Comparison of ENCODE assay signal across 28 cellular contexts in genomic region chr22:49448546-49448945, GRCh38.
DNase-seq lines count a peak whose midpoint lies in the region; ATAC-seq and TF ChIP-seq lines count a peak whose summit lies in the region.
"Had no signal": no experiment of that assay in that cellular context is flagged by ENCODE, and none has a peak within 500 bp of the region (broad histone marks: within the 10 kb centered on the region; RNA-seq: fewer than 3 reads in every experiment).

No MANE protein-coding gene starts in this region.

- H3K9me3 Mint-ChIP-seq in CD8-positive, alpha-beta T cell, result no peaks in the 10 kb centered on the region
- H3K9me3 Mint-ChIP-seq in Caco-2 (ENCODE audit: unreplicated experiment), result no peaks in the 10 kb centered on the region
- H3K9me3 Mint-ChIP-seq: effector memory CD8-positive, alpha-beta T cell; mesothelial cell of epicardium; natural killer cell; stimulated activated memory B cell treated with anti-CD40 and anti-IgM and Interleukin-4, amounts not matched to agents 10 μg/mL and 1 μg/mL and 100 μg/mL, for 72 hours had no signal

- TF ChIP-seq CTCF in CD8-positive, alpha-beta T cell (IDR thresholded peaks at IDR 0.05), result no peak
- no peak for TF ChIP-seq CTCF in Caco-2 (IDR thresholded peaks at IDR 0.05; ENCODE audit: insufficient read depth in 1 of 2, low read depth in 1 of 2, low read length in 1 of 2, severe bottlenecking in 1 of 2, unreplicated experiment in 1 of 2)

- H3K36me3 ChIP-seq in CD8-positive, alpha-beta T cell (ENCODE audit: insufficient read depth, low read length), result no peaks in the 10 kb centered on the region
- H3K36me3 ChIP-seq in Caco-2 (ENCODE audit: control insufficient read depth, insufficient read depth, low read length), result no peaks in the 10 kb centered on the region
- H3K36me3 ChIP-seq: left ventricle myocardium inferior, pancreas, sigmoid colon, suprapubic skin had no signal

- peaks cover 44% of the 10 kb centered on the region for H3K27me3 Mint-ChIP-seq in CD8-positive, alpha-beta T cell (ENCODE audit: low read depth)
- peaks cover 10% of the 10 kb centered on the region for H3K27me3 Mint-ChIP-seq in Caco-2 (ENCODE audit: insufficient read depth, unreplicated experiment)

- H3K27ac ChIP-seq in cingulate gyrus (ENCODE audit: low read depth, low read length) (peak overlapping the region; percentile 75), layer of hippocampus (ENCODE audit: low read depth, low read length) (peak overlapping the region; percentile 85)
- no peak overlapping the region for H3K27ac ChIP-seq in CD8-positive, alpha-beta T cell (ENCODE audit: low read depth, low read length)
- H3K27ac ChIP-seq: coronary artery, foreskin keratinocyte, left ventricle myocardium inferior, pancreas, sigmoid colon, suprapubic skin had no signal

- H3K9me3 ChIP-seq in CD8-positive, alpha-beta T cell (ENCODE audit: low read length), result no peaks in the 10 kb centered on the region
- H3K9me3 ChIP-seq in Caco-2, result no peaks in the 10 kb centered on the region
- H3K9me3 ChIP-seq: left ventricle myocardium inferior, pancreas, sigmoid colon, suprapubic skin had no signal

- DNase-seq in NOMO-1 treated with DMSO at 0.1 percent for 48 hours (lab: John Stamatoyannopoulos, UW; ENCODE audit: unreplicated experiment), result peak; percentile 40
- DNase-seq in putamen (ENCODE audit: low spot score), result peak; percentile 88
- no peak for DNase-seq in CD8-positive, alpha-beta T cell
- DNase-seq in Caco-2, result no peak
- DNase-seq in NCI-H2029 (lab: John Stamatoyannopoulos, UW), result no peak
- DNase-seq: activated CD4-positive, CD25-positive, alpha-beta regulatory T cell; activated naive CD4-positive, alpha-beta T cell treated with anti-CD3 and anti-CD28 coated beads, Interleukin-2, amount 10 ng/mL, durations not matched to agents 7 days and 5 days; DMS 273 treated with DMSO at 0.1 percent for 48 hours; effector memory CD8-positive, alpha-beta T cell; EL; foreskin keratinocyte; GOT3; left ventricle myocardium inferior; natural killer cell; NCI-H1436 treated with DMSO at 0.1 percent for 48 hours; NCI-H510A; pancreas; sigmoid colon; stimulated activated CD4-positive, alpha-beta T cell treated with anti-CD3 and anti-CD28 coated beads, Interleukin-4, amount 100 ng/mL, for 24 hours; T-helper 1 cell had no signal

- no TSS peak for BruUV-seq in Caco-2 (replicated peaks; lab: Mats Ljungman, UMichigan)

- intact Hi-C loops in CD8-positive, alpha-beta T cell (cut with DNase I, micrococcal nuclease), result no loop called here
- intact Hi-C loops in Caco-2 (cut with micrococcal nuclease; ENCODE audit: unreplicated experiment), result no loop called here

- H3K4me1 ChIP-seq in CD8-positive, alpha-beta T cell (ENCODE audit: insufficient read depth, low read length), result no peaks in the 10 kb centered on the region
- H3K4me1 ChIP-seq in Caco-2, result no peaks in the 10 kb centered on the region; the same call in 1 of the 2 replicates
- H3K4me1 ChIP-seq: foreskin keratinocyte, left ventricle myocardium inferior, pancreas, sigmoid colon, suprapubic skin had no signal

- H3K27me3 ChIP-seq in layer of hippocampus (ENCODE audit: control insufficient read depth, insufficient read depth, low read length) (peaks cover 3% of the 10 kb centered on the region), Caco-2 (replicated peaks; ENCODE audit: control insufficient read depth, insufficient read depth, low read length) (no peaks in the 10 kb centered on the region)
- no peaks in the 10 kb centered on the region for H3K27me3 ChIP-seq in CD8-positive, alpha-beta T cell (ENCODE audit: insufficient read depth, low read length)
- H3K27me3 ChIP-seq: foreskin keratinocyte had no signal

- no peaks in the 10 kb centered on the region for H3K4me1 Mint-ChIP-seq in CD8-positive, alpha-beta T cell (ENCODE audit: low read depth)
- peaks cover 11% of the 10 kb centered on the region for H3K4me1 Mint-ChIP-seq in Caco-2 (ENCODE audit: low read depth, unreplicated experiment)
- H3K4me1 Mint-ChIP-seq: activated naive CD4-positive, alpha-beta T cell treated with anti-CD3 and anti-CD28 coated beads, Interleukin-2, amount 10 ng/mL, durations not matched to agents 7 days and 5 days; natural killer cell had no signal

- no peak overlapping the region for H3K4me3 ChIP-seq in CD8-positive, alpha-beta T cell (ENCODE audit: low read depth, low read length)
- no peak overlapping the region for H3K4me3 ChIP-seq in Caco-2 (ENCODE audit: low read depth, low read length)
- H3K4me3 ChIP-seq: coronary artery, left ventricle myocardium inferior, pancreas, sigmoid colon, suprapubic skin had no signal

- POLR2A ChIA-PET in CD8-positive, alpha-beta T cell (lab: Charles Lee), result no interaction called here
- POLR2A ChIA-PET in Caco-2 (lab: Charles Lee), result no interaction called here

- H3K4me3 Mint-ChIP-seq in CD8-positive, alpha-beta T cell, result no peak overlapping the region
- H3K4me3 Mint-ChIP-seq in Caco-2 (ENCODE audit: unreplicated experiment), result no peak overlapping the region
- H3K4me3 Mint-ChIP-seq: activated naive CD4-positive, alpha-beta T cell treated with anti-CD3 and anti-CD28 coated beads, Interleukin-2, amount 10 ng/mL, durations not matched to agents 7 days and 5 days; effector memory CD8-positive, alpha-beta T cell; mesothelial cell of epicardium; natural killer cell; stimulated activated memory B cell treated with anti-CD40 and anti-IgM and Interleukin-4, amounts not matched to agents 10 μg/mL and 1 μg/mL and 100 μg/mL, for 72 hours had no signal

- H3K36me3 Mint-ChIP-seq in CD8-positive, alpha-beta T cell, result no peaks in the 10 kb centered on the region
- H3K36me3 Mint-ChIP-seq in Caco-2 (ENCODE audit: insufficient read depth, unreplicated experiment), result no peaks in the 10 kb centered on the region
- H3K36me3 Mint-ChIP-seq: activated naive CD4-positive, alpha-beta T cell treated with anti-CD3 and anti-CD28 coated beads, Interleukin-2, amount 10 ng/mL, durations not matched to agents 7 days and 5 days; mesothelial cell of epicardium; natural killer cell had no signal

- CTCF ChIA-PET in CD8-positive, alpha-beta T cell (lab: Charles Lee), result no interaction called here
- CTCF ChIA-PET in Caco-2 (lab: Charles Lee), result no interaction called here

- H3K27ac Mint-ChIP-seq in CD8-positive, alpha-beta T cell, result no peak overlapping the region
- no peak overlapping the region for H3K27ac Mint-ChIP-seq in Caco-2 (ENCODE audit: unreplicated experiment)
- H3K27ac Mint-ChIP-seq: activated naive CD4-positive, alpha-beta T cell treated with anti-CD3 and anti-CD28 coated beads, Interleukin-2, amount 10 ng/mL, durations not matched to agents 7 days and 5 days; effector memory CD8-positive, alpha-beta T cell; mesothelial cell of epicardium; natural killer cell; stimulated activated memory B cell treated with anti-CD40 and anti-IgM and Interleukin-4, amounts not matched to agents 10 μg/mL and 1 μg/mL and 100 μg/mL, for 72 hours had no signal

- ATAC-seq in CD8-positive, alpha-beta T cell, result no peak
- no peak for ATAC-seq in HG03571 (IDR thresholded peaks at IDR 0.05; ENCODE audit: unreplicated experiment)
- ATAC-seq: effector memory CD8-positive, alpha-beta T cell; esophagus mucosa; foreskin keratinocyte; pancreas; stimulated activated memory B cell treated with anti-CD40 and anti-IgM and Interleukin-4, amounts not matched to agents 10 μg/mL and 1 μg/mL and 100 μg/mL, for 72 hours had no signal

Comparison
In these comparisons a context has a peak if more than half of its experiments do, and no peak if none do; other contexts are left out.
1. DNase-seq: peak in NOMO-1 treated with DMSO at 0.1 percent for 48 hours (single experiment) and putamen (single experiment); none in CD8-positive, alpha-beta T cell (0 of 7), Caco-2 (0 of 2) and NCI-H2029 (single experiment).